In genomic region chr17:4704574-4704907, GRCh38 we compare ENCODE assay signal across 7 cellular contexts. TPM values are rescaled to one million over a fixed set of nuclear protein-coding genes. Genes with fewer than 3 reads are reported as not detected.
A peak's percentile ranks its signal among the peaks of the same experiment; 100 is the strongest.
DNase-seq lines count a peak whose midpoint lies in the region; ATAC-seq and TF ChIP-seq lines count a peak whose summit lies in the region.
"Not testable (repeated sequence)": the region's sequence is repeated elsewhere in the genome, so short reads cannot be mapped to it uniquely, and the experiment has no call there.
"Had no signal": no experiment of that assay in that cellular context is flagged by ENCODE, and none has a peak within 500 bp of the region (broad histone marks: within the 10 kb centered on the region; RNA-seq: fewer than 3 reads in every experiment).

No MANE protein-coding gene starts in this region.

- not testable (repeated sequence) for ATAC-seq in CD4-positive, CD25-positive, alpha-beta regulatory T cell (ENCODE audit: low read depth in 2 of 2); stimulated activated naive B cell treated with anti-CD40 and anti-IgM and Interleukin-4, amounts not matched to agents 10 μg/mL and 1 μg/mL and 100 μg/mL, for 72 hours (replicated peaks)

- H3K9me3 Mint-ChIP-seq in CD4-positive, CD25-positive, alpha-beta regulatory T cell; activated naive CD8-positive, alpha-beta T cell (ENCODE audit: low read depth); stimulated activated naive B cell treated with anti-CD40 and anti-IgM and Interleukin-4, amounts not matched to agents 10 μg/mL and 1 μg/mL and 100 μg/mL, for 72 hours: not testable (repeated sequence)

- H3K36me3 Mint-ChIP-seq in CD4-positive, CD25-positive, alpha-beta regulatory T cell; activated naive CD8-positive, alpha-beta T cell: not testable (repeated sequence)
- H3K36me3 Mint-ChIP-seq in stimulated activated naive B cell treated with anti-CD40 and anti-IgM and Interleukin-4, amounts not matched to agents 10 μg/mL and 1 μg/mL and 100 μg/mL, for 72 hours, result peaks cover 0 to 19% of the 10 kb centered on the region in 2 donors

- TF ChIP-seq CTCF in OCI-LY1 (IDR thresholded peaks at IDR 0.05; ENCODE audit: low read length); fibroblast of lung (conservative IDR thresholded peaks at IDR 0.05 in 1 of 2, IDR thresholded peaks at IDR 0.05 in 1 of 2; ENCODE audit: low read depth in 1 of 2, low read length in 2 of 2): not testable (repeated sequence)

- H3K79me2 ChIP-seq in OCI-LY1 (ENCODE audit: insufficient read depth, low read length), result peaks cover 32% of the 10 kb centered on the region
- H3K79me2 ChIP-seq in fibroblast of lung (ENCODE audit: control insufficient read depth, insufficient read depth, low read length), result peaks cover 12% of the 10 kb centered on the region

- peak overlapping the region; percentile 83 for H3K27ac ChIP-seq in CD4-positive, CD25-positive, alpha-beta regulatory T cell (ENCODE audit: insufficient read depth, low read length, poor library complexity, severe bottlenecking)
- H3K27ac ChIP-seq in OCI-LY1 (ENCODE audit: low read depth, low read length, poor library complexity, severe bottlenecking), result peak overlapping the region; percentile 51
- H3K27ac ChIP-seq in fibroblast of lung (ENCODE audit: insufficient read depth, low read length), result peak overlapping the region; percentile 80

- not testable (repeated sequence) for H2AFZ ChIP-seq in OCI-LY1 (ENCODE audit: low read length); fibroblast of lung (ENCODE audit: low read length)

- H3F3A ChIP-seq in OCI-LY1 (ENCODE audit: insufficient read depth, low read length), result not testable (repeated sequence)

- H3K27me3 ChIP-seq in CD4-positive, CD25-positive, alpha-beta regulatory T cell (ENCODE audit: control insufficient read depth, insufficient read depth, low read length); OCI-LY1 (ENCODE audit: insufficient read depth, low read length); fibroblast of lung (ENCODE audit: control insufficient read depth, insufficient read depth, low read length); mononuclear cell (ENCODE audit: insufficient read depth, low read length): not testable (repeated sequence)

- H4K20me1 ChIP-seq in OCI-LY1 (ENCODE audit: insufficient read depth, low read length); fibroblast of lung (ENCODE audit: control insufficient read depth, extremely low read depth, insufficient read depth, low read length): not testable (repeated sequence)

- H3K27ac Mint-ChIP-seq in CD4-positive, CD25-positive, alpha-beta regulatory T cell, result peak overlapping the region; percentile 87 to 94 (median 91)
- H3K27ac Mint-ChIP-seq in activated naive CD8-positive, alpha-beta T cell, result peak overlapping the region; percentile 95
- H3K27ac Mint-ChIP-seq in stimulated activated naive B cell treated with anti-CD40 and anti-IgM and Interleukin-4, amounts not matched to agents 10 μg/mL and 1 μg/mL and 100 μg/mL, for 72 hours, result peak overlapping the region; percentile 97

- H3K4me1 ChIP-seq in CD4-positive, CD25-positive, alpha-beta regulatory T cell (ENCODE audit: control insufficient read depth, insufficient read depth, low read length, poor library complexity, severe bottlenecking), result peaks cover 26% of the 10 kb centered on the region
- H3K4me1 ChIP-seq in OCI-LY1 (ENCODE audit: insufficient read depth, low read length, severe bottlenecking), result peaks cover 33% of the 10 kb centered on the region
- H3K4me1 ChIP-seq in fibroblast of lung (ENCODE audit: control insufficient read depth, extremely low read depth, insufficient read depth, low read length), result not testable (repeated sequence)
- peaks cover 27% of the 10 kb centered on the region for H3K4me1 ChIP-seq in mononuclear cell (ENCODE audit: insufficient read depth, low read length)

- H3K36me3 ChIP-seq in CD4-positive, CD25-positive, alpha-beta regulatory T cell (ENCODE audit: control insufficient read depth, insufficient read depth, low read length); OCI-LY1 (ENCODE audit: insufficient read depth, low read length); fibroblast of lung (ENCODE audit: control insufficient read depth, insufficient read depth, low read length): not testable (repeated sequence)

- H3K27me3 Mint-ChIP-seq in CD4-positive, CD25-positive, alpha-beta regulatory T cell; activated naive CD8-positive, alpha-beta T cell; stimulated activated naive B cell treated with anti-CD40 and anti-IgM and Interleukin-4, amounts not matched to agents 10 μg/mL and 1 μg/mL and 100 μg/mL, for 72 hours: not testable (repeated sequence)

- peak overlapping the region; percentile 100 for H3K4me2 ChIP-seq in OCI-LY1 (ENCODE audit: low read length)
- H3K4me2 ChIP-seq in fibroblast of lung (ENCODE audit: extremely low read depth, insufficient read depth, low read length), result not testable (repeated sequence)

- not testable (repeated sequence) for H3K9me2 ChIP-seq in OCI-LY1 (ENCODE audit: low read depth, low read length)

- peak overlapping the region; percentile 86 to 96 (median 92) for H3K4me3 Mint-ChIP-seq in CD4-positive, CD25-positive, alpha-beta regulatory T cell
- peak overlapping the region; percentile 97 for H3K4me3 Mint-ChIP-seq in activated naive CD8-positive, alpha-beta T cell
- peak overlapping the region; percentile 93 to 95 for H3K4me3 Mint-ChIP-seq in stimulated activated naive B cell treated with anti-CD40 and anti-IgM and Interleukin-4, amounts not matched to agents 10 μg/mL and 1 μg/mL and 100 μg/mL, for 72 hours

- not testable (repeated sequence) for H3K9me3 ChIP-seq in CD4-positive, CD25-positive, alpha-beta regulatory T cell (ENCODE audit: control insufficient read depth in 2 of 2, low read length in 2 of 2); OCI-LY1 (ENCODE audit: low read length); fibroblast of lung (ENCODE audit: control insufficient read depth, insufficient read depth, low read depth, low read length); mononuclear cell (ENCODE audit: low read depth, low read length)

- not testable (repeated sequence) for DNase-seq in CD4-positive, CD25-positive, alpha-beta regulatory T cell; fibroblast of lung (ENCODE audit: low read depth in 2 of 2); stimulated activated naive B cell treated with anti-CD40 and anti-IgM and Interleukin-4, amounts not matched to agents 10 μg/mL and 1 μg/mL and 100 μg/mL, for 72 hours

- H3K4me1 Mint-ChIP-seq in CD4-positive, CD25-positive, alpha-beta regulatory T cell, result peaks cover 24 to 50% (median 38%) of the 10 kb centered on the region in 4 donors
- H3K4me1 Mint-ChIP-seq in activated naive CD8-positive, alpha-beta T cell (ENCODE audit: low read depth), result peaks cover 54% of the 10 kb centered on the region
- H3K4me1 Mint-ChIP-seq in stimulated activated naive B cell treated with anti-CD40 and anti-IgM and Interleukin-4, amounts not matched to agents 10 μg/mL and 1 μg/mL and 100 μg/mL, for 72 hours, result peaks cover 25 to 42% of the 10 kb centered on the region in 2 donors

- H3K9ac ChIP-seq in OCI-LY1 (ENCODE audit: low read length), result peak overlapping the region; percentile 90
- not testable (repeated sequence) for H3K9ac ChIP-seq in fibroblast of lung (ENCODE audit: insufficient read depth, low read length)

- H3K4me3 ChIP-seq in CD4-positive, CD25-positive, alpha-beta regulatory T cell (ENCODE audit: low read depth, low read length), result peak overlapping the region; percentile 78
- H3K4me3 ChIP-seq in OCI-LY1 (ENCODE audit: low read depth, low read length, poor library complexity, severe bottlenecking) (peak overlapping the region; percentile 96), fibroblast of lung (replicated peaks in 1 of 4; ENCODE audit: control extremely low read depth in 1 of 4, insufficient read depth in 1 of 4, low read depth in 3 of 4, low read length in 4 of 4) (peak overlapping the region; percentile 85 to 98 (median 90)), mononuclear cell (ENCODE audit: low read length) (peak overlapping the region; percentile 81)

RNA-seq across cellular contexts. Expression of gene PELP1, which starts 0.6 kb away (rescaled TPM):
- total RNA-seq in CD4-positive, CD25-positive, alpha-beta regulatory T cell, result 51.9 TPM
- polyA plus RNA-seq in CD4-positive, CD25-positive, alpha-beta regulatory T cell, result 1 to 10 TPM; 6.2 to 8.6 (median 7.8) TPM
- total RNA-seq in fibroblast of lung (16.0 and 16.4 TPM in 2 replicates), mononuclear cell (16.3 TPM)
- 8.6 and 13.1 TPM in 2 replicates for polyA plus RNA-seq in fibroblast of lung
- polyA plus RNA-seq in fibroblast of lung (2012), result 21.3 and 28.9 TPM in 2 replicates
- 84.2 and 148 TPM in 2 replicates for polyA minus RNA-seq in fibroblast of lung (ENCODE audit: low replicate concordance)

RNA-seq across cellular contexts. Expression of gene ARRB2, which starts 5.9 kb away (rescaled TPM):
- total RNA-seq in CD4-positive, CD25-positive, alpha-beta regulatory T cell, result 197 TPM
- 10 to 100 TPM; 22.4 to 37.5 (median 28.9) TPM for polyA plus RNA-seq in CD4-positive, CD25-positive, alpha-beta regulatory T cell
- 2.8 and 3.3 TPM in 2 replicates for total RNA-seq in fibroblast of lung
- polyA plus RNA-seq in fibroblast of lung, result 4.6 and 8.3 TPM in 2 replicates
- 9.1 and 13.7 TPM in 2 replicates for polyA plus RNA-seq in fibroblast of lung (2012)
- 19.5 and 23.8 TPM in 2 replicates for polyA minus RNA-seq in fibroblast of lung (ENCODE audit: low replicate concordance)
- total RNA-seq in mononuclear cell, result 201 TPM

RNA-seq across cellular contexts. Expression of gene MED11, which starts 26.7 kb away (rescaled TPM):
- 9.3 TPM for total RNA-seq in CD4-positive, CD25-positive, alpha-beta regulatory T cell
- polyA plus RNA-seq in CD4-positive, CD25-positive, alpha-beta regulatory T cell, result 10 to 100 TPM; 40.0 to 46.8 (median 43.9) TPM
- total RNA-seq in fibroblast of lung, result 9.2 and 10.8 TPM in 2 replicates
- polyA plus RNA-seq in fibroblast of lung, result 29.1 and 29.6 TPM in 2 replicates
- polyA plus RNA-seq in fibroblast of lung (2012), result 24.9 and 27.0 TPM in 2 replicates
- polyA minus RNA-seq in fibroblast of lung (ENCODE audit: low replicate concordance), result 15.7 and 23.2 TPM in 2 replicates
- 4.8 TPM for total RNA-seq in mononuclear cell

RNA-seq across cellular contexts. Expression of gene ZMYND15, which starts 35.1 kb away (rescaled TPM):
- total RNA-seq in CD4-positive, CD25-positive, alpha-beta regulatory T cell, result 1.0 TPM
- not detected for polyA plus RNA-seq in CD4-positive, CD25-positive, alpha-beta regulatory T cell
- total RNA-seq in fibroblast of lung (under 0.01 and 0.51 TPM in 2 replicates), mononuclear cell (1.3 TPM)
- 0.05 and 0.11 TPM in 2 replicates for polyA plus RNA-seq in fibroblast of lung
- polyA plus RNA-seq in fibroblast of lung (2012), result 0.05 and 0.12 TPM in 2 replicates
- polyA minus RNA-seq in fibroblast of lung (ENCODE audit: low replicate concordance), result 1.4 TPM in 1 of 2 replicates, not detected in the other
- total RNA-seq: dermis blood vessel endothelial cell had no signal

RNA-seq across cellular contexts. Expression of gene CXCL16, which starts 35.2 kb away (rescaled TPM):
- total RNA-seq in CD4-positive, CD25-positive, alpha-beta regulatory T cell, result 7.3 TPM
- polyA plus RNA-seq in CD4-positive, CD25-positive, alpha-beta regulatory T cell, result under 1 TPM in 3 of 4 donors, not detected in 1; 0.41 to 0.79 (median 0.45) TPM
- total RNA-seq in fibroblast of lung, result 0.83 and 4.1 TPM in 2 replicates
- 2.0 and 2.4 TPM in 2 replicates for polyA plus RNA-seq in fibroblast of lung
- 1.8 and 2.3 TPM in 2 replicates for polyA plus RNA-seq in fibroblast of lung (2012)
- polyA minus RNA-seq in fibroblast of lung (ENCODE audit: low replicate concordance), result 3.2 and 8.8 TPM in 2 replicates
- 32.6 TPM for total RNA-seq in mononuclear cell

Comparison
In these comparisons a context has a peak if more than half of its experiments do, and no peak if none do; other contexts are left out.
1. RNA of gene ARRB2, which starts 5.9 kb away (total RNA-seq): 201 TPM in mononuclear cell (single experiment) and 197 TPM in CD4-positive, CD25-positive, alpha-beta regulatory T cell (single experiment); 2.8 to 3.3 TPM in fibroblast of lung; every median in the first group is over 10 times any median in the second.
2. Peak in every context shown above with its lines, with median percentiles within 50 percentile points of each other: H3K27ac ChIP-seq, H3K4me3 ChIP-seq, H3K27ac Mint-ChIP-seq and H3K4me3 Mint-ChIP-seq.